ENCODE assay signal across 9 cellular contexts in the genomic region with DNA sequence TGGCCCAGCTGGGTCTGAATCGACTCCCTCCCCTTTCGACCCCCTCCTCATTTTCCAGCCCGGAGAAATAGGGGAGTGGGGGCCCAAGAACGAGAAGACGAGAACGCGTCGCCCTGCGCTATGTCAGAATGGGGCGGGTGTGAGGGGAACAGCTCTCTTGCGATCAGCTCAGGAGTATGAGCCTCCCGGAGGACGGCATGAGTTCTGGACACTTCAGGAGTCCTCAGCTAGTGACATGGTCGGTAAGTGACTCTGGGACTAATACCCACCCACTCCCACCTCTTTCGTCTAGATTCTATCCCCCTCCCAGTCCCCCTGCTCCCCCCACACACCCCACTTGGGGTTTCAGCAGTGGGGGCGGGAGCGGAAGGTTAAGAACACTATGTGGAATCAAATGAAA. TPM values are rescaled to one million over a fixed set of nuclear protein-coding genes. Genes with fewer than 3 reads are reported as not detected.
DNase-seq lines count a peak whose midpoint lies in the region; ATAC-seq and TF ChIP-seq lines count a peak whose summit lies in the region.
"Had no signal": no experiment of that assay in that cellular context is flagged by ENCODE, and none has a peak within 500 bp of the region (broad histone marks: within the 10 kb centered on the region; RNA-seq: fewer than 3 reads in every experiment).

No MANE protein-coding gene starts in this region.

- 1 to 31% methylated on average over 17 of the region's 17 CpGs for WGBS in aorta, 2 donors

- peak overlapping the region; percentile 26 for H3K4me3 ChIP-seq in cardiac muscle cell
- peak overlapping the region; percentile 53 to 69 for H3K4me3 ChIP-seq in duodenal mucosa (ENCODE audit: low read depth in 1 of 2, low read length in 2 of 2)
- H3K4me3 ChIP-seq in mononuclear cell (ENCODE audit: low read length) = peak overlapping the region; percentile 38
- peak overlapping the region; percentile 43 to 82 for H3K4me3 ChIP-seq in aorta (ENCODE audit: low read length in 2 of 2)

- no peak for ATAC-seq in Right ventricle myocardium inferior
- peak; percentile 62 for ATAC-seq in aorta (ENCODE audit: low FRiP score)
- ATAC-seq in GM21526 (IDR thresholded peaks at IDR 0.05; ENCODE audit: low FRiP score, unreplicated experiment) = no peak

- intact Hi-C loops in Right ventricle myocardium inferior (cut with DNase I) = loop anchor here (10.0 kb wide), 1 partner anchor 1098 kb away; no protein-coding TSS in a partner anchor
- intact Hi-C loops in aorta (cut with DNase I) = loop anchor here in 1 of 2 donors (10.0 kb wide), 2 partner anchors 328 to 518 kb away; a partner anchor contains a TSS

- no peaks in the 10 kb centered on the region for H3K9me3 ChIP-seq in cardiac muscle cell (ENCODE audit: low read depth)
- no peaks in the 10 kb centered on the region for H3K9me3 ChIP-seq in duodenal mucosa (ENCODE audit: control insufficient read depth in 1 of 2, low read length in 2 of 2)
- no peaks in the 10 kb centered on the region for H3K9me3 ChIP-seq in mononuclear cell (ENCODE audit: low read depth, low read length)
- H3K9me3 ChIP-seq in aorta (ENCODE audit: control insufficient read depth, low read length) = no peaks in the 10 kb centered on the region

- no peaks in the 10 kb centered on the region for H3K27me3 ChIP-seq in cardiac muscle cell
- H3K27me3 ChIP-seq in duodenal mucosa (ENCODE audit: control insufficient read depth in 1 of 2, insufficient read depth in 2 of 2, low read length in 2 of 2) = no peaks in the 10 kb centered on the region
- no peaks in the 10 kb centered on the region for H3K27me3 ChIP-seq in mononuclear cell (ENCODE audit: insufficient read depth, low read length)
- no peaks in the 10 kb centered on the region for H3K27me3 ChIP-seq in aorta (ENCODE audit: control insufficient read depth in 1 of 2, insufficient read depth in 2 of 2, low read length in 1 of 2)

- TF ChIP-seq CTCF in cardiac muscle cell (IDR thresholded peaks at IDR 0.05; ENCODE audit: low read depth, low read length) = no peak
- no peak for TF ChIP-seq CTCF in GM13976 (IDR thresholded peaks at IDR 0.05; ENCODE audit: borderline replicate concordance, control extremely low read depth, extremely low read depth, insufficient read depth, missing control alignments)

- DNase-seq in cardiac muscle cell (ENCODE audit: low read depth in 1 of 2, low spot score in 1 of 2) (peak in 1 of 2 donors; percentile 13), Right ventricle myocardium inferior (ENCODE audit: missing footprints) (no peak), aorta (peak in 1 of 2 donors; percentile 43), SHP77 treated with DMSO at 0.1 percent for 48 hours (lab: John Stamatoyannopoulos, UW) (no peak), GM13976 (ENCODE audit: low spot score) (no peak)
- DNase-seq: SW 1271 had no signal

- H3K9ac ChIP-seq in duodenal mucosa (ENCODE audit: low read depth in 1 of 2, low read length in 2 of 2) = peak overlapping the region in 1 of 2 donors; percentile 10

- no peak overlapping the region for H3K27ac ChIP-seq in cardiac muscle cell
- no peak overlapping the region for H3K27ac ChIP-seq in duodenal mucosa (ENCODE audit: low read depth, low read length)
- peak overlapping the region in 1 of 2 donors; percentile 56 for H3K27ac ChIP-seq in aorta (ENCODE audit: low read depth in 1 of 2, low read length in 2 of 2)

- in situ Hi-C loops in GM13976 (cut with MboI; ENCODE audit: low sequenced_read_pairs, unreplicated experiment) = loop anchor here (25.0 kb wide), 1 partner anchor 321 kb away; no protein-coding TSS in a partner anchor

- H3K36me3 ChIP-seq in cardiac muscle cell = no peaks in the 10 kb centered on the region
- H3K36me3 ChIP-seq in duodenal mucosa (ENCODE audit: control insufficient read depth in 1 of 2, insufficient read depth in 2 of 2, low read length in 2 of 2) = no peaks in the 10 kb centered on the region
- no peaks in the 10 kb centered on the region for H3K36me3 ChIP-seq in aorta (ENCODE audit: control insufficient read depth in 1 of 2, insufficient read depth in 2 of 2, low read length in 1 of 2)

- H3K4me1 ChIP-seq in cardiac muscle cell (ENCODE audit: low read depth) (no peaks in the 10 kb centered on the region), duodenal mucosa (ENCODE audit: control insufficient read depth in 1 of 2, insufficient read depth in 2 of 2, low read length in 2 of 2) (no peaks in the 10 kb centered on the region), mononuclear cell (ENCODE audit: insufficient read depth, low read length) (peaks cover 5% of the 10 kb centered on the region), aorta (ENCODE audit: control insufficient read depth in 1 of 2, insufficient read depth in 2 of 2, low read length in 2 of 2) (no peaks in the 10 kb centered on the region)

RNA-seq across cellular contexts. Expression of a gene that starts 0.9 kb away (rescaled TPM):
- total RNA-seq in cardiac muscle cell (7.4 and 9.4 TPM in 2 replicates), Right ventricle myocardium inferior (3.1 TPM), mononuclear cell (3.0 TPM), aorta (10 to 100 TPM; 23.6 to 28.3 TPM)
- polyA plus RNA-seq in cardiac muscle cell (4.3 and 6.8 TPM in 2 replicates), aorta (10 to 100 TPM in 1 of 2 donors, 1 to 10 TPM in 1; 1.5 to 20.7 TPM)
